29 cellular contexts compared by ENCODE assay signal in the genomic region with DNA sequence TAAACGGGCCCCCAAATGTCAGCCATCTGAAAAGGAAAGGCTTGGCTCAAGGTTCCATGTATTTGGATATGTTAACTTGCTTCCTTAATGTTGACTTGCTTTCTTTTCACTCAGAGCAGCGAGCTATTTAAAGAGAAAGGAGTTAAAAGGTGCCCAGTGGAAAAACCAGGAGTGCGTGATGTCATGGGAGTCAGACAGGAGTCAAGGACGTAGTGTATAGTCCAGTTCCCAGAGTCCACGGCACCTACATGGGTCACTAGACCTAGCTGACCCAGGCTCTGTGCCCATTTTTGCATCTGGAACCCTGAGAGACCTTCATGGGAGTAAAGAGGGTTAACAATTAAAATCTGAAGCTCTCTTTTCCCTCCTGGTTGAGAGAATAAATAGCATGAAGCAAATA. TPM values are rescaled to one million over a fixed set of nuclear protein-coding genes. Genes with fewer than 3 reads are reported as not detected.
"Had no signal": no experiment of that assay in that cellular context is flagged by ENCODE, and none has a peak within 500 bp of the region (broad histone marks: within the 10 kb centered on the region; RNA-seq: fewer than 3 reads in every experiment).

No MANE protein-coding gene starts in this region.

- H3K27me3 Mint-ChIP-seq: progenitor cell of endocrine pancreas had no signal

- ATAC-seq: activated CD4-positive, alpha-beta T cell treated with anti-CD3 and anti-CD28 coated beads for 36 hours; activated CD8-positive, alpha-beta memory T cell treated with anti-CD3 and anti-CD28 coated beads, Interleukin-2, amount 10 ng/mL, durations not matched to agents 7 days and 5 days; activated CD8-positive, alpha-beta T cell treated with anti-CD3 and anti-CD28 coated beads, Interleukin-2, amount 10 ng/mL, durations not matched to agents 7 days and 5 days; activated naive CD8-positive, alpha-beta T cell treated with anti-CD3 and anti-CD28 coated beads, Interleukin-2, amount 50 U/mL, for 24 hours; left ventricle myocardium superior; natural killer cell had no signal

- H3K36me3 ChIP-seq: cardiac muscle cell, colonic mucosa, esophagus squamous epithelium, suprapubic skin, transverse colon had no signal

- FAIRE-seq: endometrium, islet of Langerhans had no signal

- DNase-seq: activated CD4-positive, CD25-positive, alpha-beta regulatory T cell; activated CD8-positive, alpha-beta memory T cell treated with anti-CD3 and anti-CD28 coated beads, Interleukin-2, amount 10 ng/mL, durations not matched to agents 7 days and 5 days; activated CD8-positive, alpha-beta T cell treated with anti-CD3 and anti-CD28 coated beads, Interleukin-2, amount 10 ng/mL, durations not matched to agents 7 days and 5 days; activated T-cell treated with anti-CD3 and anti-CD28 coated beads, Interleukin-2, amount 50 U/mL, for 48 hours; cerebellar nuclear complex; colonic mucosa; effector CD8-positive, alpha-beta T cell; esophagus squamous epithelium; foreskin melanocyte; left ventricle myocardium superior; natural killer cell; retina; stimulated activated CD4-positive, alpha-beta T cell treated with anti-CD3 and anti-CD28 coated beads, Interleukin-15, amount 100 ng/mL, for 24 hours; stimulated activated CD4-positive, alpha-beta T cell treated with anti-CD3 and anti-CD28 coated beads, Interleukin-2, amount 100 ng/mL, for 24 hours; stimulated activated naive B cell treated with anti-CD40 and anti-IgM and Interleukin-4, amounts not matched to agents 10 μg/mL and 1 μg/mL and 100 μg/mL, for 72 hours; transverse colon had no signal

- H3K27me3 ChIP-seq: cardiac muscle cell, colonic mucosa, suprapubic skin, transverse colon had no signal

- H3K9me3 Mint-ChIP-seq: activated naive CD4-positive, alpha-beta T cell treated with anti-CD3 and anti-CD28 coated beads, Interleukin-2, amount 50 U/mL, for 24 hours; activated naive CD8-positive, alpha-beta T cell treated with anti-CD3 and anti-CD28 coated beads, Interleukin-2, amount 50 U/mL, for 24 hours; activated T-helper 2 cell treated with anti-CD3 and anti-CD28 coated beads, Interferon-gamma antibody, Interleukin-2, Interleukin-4, amounts not matched to agents 10 μg/mL and 5 μg/mL and 100 μg/mL, durations not matched to agents 14 hours and 24 hours and 36 hours; memory B cell; natural killer cell had no signal

- H3K36me3 Mint-ChIP-seq: activated CD8-positive, alpha-beta memory T cell treated with anti-CD3 and anti-CD28 coated beads, Interleukin-2, amount 10 ng/mL, durations not matched to agents 7 days and 5 days; activated naive CD4-positive, alpha-beta T cell treated with anti-CD3 and anti-CD28 coated beads, Interleukin-2, amount 50 U/mL, for 24 hours; brain; memory B cell; natural killer cell; stimulated activated naive B cell treated with anti-CD40 and anti-IgM and Interleukin-4, amounts not matched to agents 10 μg/mL and 1 μg/mL and 100 μg/mL, for 72 hours had no signal

- H3K27ac ChIP-seq: cardiac muscle cell, colonic mucosa, epithelial cell of prostate, esophagus squamous epithelium, suprapubic skin, transverse colon had no signal

- H3K4me3 Mint-ChIP-seq: activated CD4-positive, alpha-beta T cell treated with anti-CD3 and anti-CD28 coated beads for 36 hours; activated CD8-positive, alpha-beta memory T cell treated with anti-CD3 and anti-CD28 coated beads, Interleukin-2, amount 10 ng/mL, durations not matched to agents 7 days and 5 days; activated CD8-positive, alpha-beta T cell treated with anti-CD3 and anti-CD28 coated beads, Interleukin-2, amount 10 ng/mL, durations not matched to agents 7 days and 5 days; activated naive CD4-positive, alpha-beta T cell treated with anti-CD3 and anti-CD28 coated beads, Interleukin-2, amount 50 U/mL, for 24 hours; activated naive CD8-positive, alpha-beta T cell treated with anti-CD3 and anti-CD28 coated beads, Interleukin-2, amount 50 U/mL, for 24 hours; brain; memory B cell; natural killer cell; stimulated activated naive B cell treated with anti-CD40 and anti-IgM and Interleukin-4, amounts not matched to agents 10 μg/mL and 1 μg/mL and 100 μg/mL, for 72 hours had no signal

- H3K4me3 ChIP-seq: cardiac muscle cell, colonic mucosa, esophagus squamous epithelium, suprapubic skin, transverse colon had no signal

- H3K9me3 ChIP-seq: colonic mucosa, esophagus squamous epithelium, suprapubic skin, transverse colon had no signal

- H3K27ac Mint-ChIP-seq: activated CD4-positive, alpha-beta T cell treated with anti-CD3 and anti-CD28 coated beads for 36 hours; activated CD8-positive, alpha-beta memory T cell treated with anti-CD3 and anti-CD28 coated beads, Interleukin-2, amount 10 ng/mL, durations not matched to agents 7 days and 5 days; activated CD8-positive, alpha-beta T cell treated with anti-CD3 and anti-CD28 coated beads, Interleukin-2, amount 10 ng/mL, durations not matched to agents 7 days and 5 days; activated naive CD4-positive, alpha-beta T cell treated with anti-CD3 and anti-CD28 coated beads, Interleukin-2, amount 50 U/mL, for 24 hours; activated naive CD8-positive, alpha-beta T cell treated with anti-CD3 and anti-CD28 coated beads, Interleukin-2, amount 50 U/mL, for 24 hours; activated T-helper 2 cell treated with anti-CD3 and anti-CD28 coated beads, Interferon-gamma antibody, Interleukin-2, Interleukin-4, amounts not matched to agents 10 μg/mL and 5 μg/mL and 100 μg/mL, durations not matched to agents 14 hours and 24 hours and 36 hours; brain; memory B cell; stimulated activated naive B cell treated with anti-CD40 and anti-IgM and Interleukin-4, amounts not matched to agents 10 μg/mL and 1 μg/mL and 100 μg/mL, for 72 hours had no signal

RNA-seq across cellular contexts. Expression of a gene that starts 19.8 kb away (rescaled TPM):
- total RNA-seq: activated CD4-positive, alpha-beta T cell treated with anti-CD3 and anti-CD28 coated beads for 36 hours; activated CD8-positive, alpha-beta T cell treated with anti-CD3 and anti-CD28 coated beads, Interleukin-2, amount 10 ng/mL, durations not matched to agents 7 days and 5 days; cardiac muscle cell; dermis microvascular lymphatic vessel endothelial cell; left ventricle myocardium superior had no signal
